In genomic region chr17:41687828-41688640, GRCh38 we compare ENCODE assay signal across 8 cellular contexts. TPM values are rescaled to one million over a fixed set of nuclear protein-coding genes. Genes with fewer than 3 reads are reported as not detected.
DNase-seq lines count a peak whose midpoint lies in the region; ATAC-seq and TF ChIP-seq lines count a peak whose summit lies in the region.

No MANE protein-coding gene starts in this region.

- H3K27ac Mint-ChIP-seq in brain = peak overlapping the region; percentile 99 to 100 (median 100)

- H3K27me3 Mint-ChIP-seq in brain = peaks cover 18% of the 10 kb centered on the region

- peaks cover 0 to 2% (median 0%) of the 10 kb centered on the region in 5 experiments for H3K9me3 Mint-ChIP-seq in brain

- peaks cover 42% of the 10 kb centered on the region for H3K36me3 ChIP-seq in MG63

- peak overlapping the region; percentile 99 for H3K27ac ChIP-seq in layer of hippocampus (ENCODE audit: low read depth, low read length)

- DNase-seq in DMS53 (lab: John Stamatoyannopoulos, UW) = peak; percentile 73
- no peak for DNase-seq in DMS53 treated with DMSO at 0.1 percent for 48 hours (lab: John Stamatoyannopoulos, UW; ENCODE audit: unreplicated experiment)
- DNase-seq in MG63 = peak; percentile 67
- DNase-seq in T follicular helper cell (ENCODE audit: low read depth) = peak; percentile 57
- peak; percentile 27 for DNase-seq in stimulated activated CD8-positive, alpha-beta memory T cell treated with anti-CD3 and anti-CD28 coated beads, Interleukin-12 subunit alpha, Interleukin-12 subunit beta, amount 100 ng/mL, for 4 hours (ENCODE audit: low read depth)

- H3K36me3 Mint-ChIP-seq in brain = peaks cover 36% of the 10 kb centered on the region

- ATAC-seq in HG02798 (IDR thresholded peaks at IDR 0.05; ENCODE audit: poor library complexity, unreplicated experiment) = no peak

- H3K9me3 ChIP-seq in MG63 = no peaks in the 10 kb centered on the region

- H3K4me1 Mint-ChIP-seq in brain = peaks cover 50% of the 10 kb centered on the region

- peak; percentile 18 to 25 for TF ChIP-seq CTCF in brain (conservative IDR thresholded peaks at IDR 0.05)

- H3K27me3 ChIP-seq in MG63 (no peaks in the 10 kb centered on the region), layer of hippocampus (ENCODE audit: control insufficient read depth, insufficient read depth, low read length) (no peaks in the 10 kb centered on the region)

- H3K4me3 ChIP-seq in MG63 = peak overlapping the region; percentile 97

- H3K4me3 Mint-ChIP-seq in brain = peak overlapping the region; percentile 95 to 98 (median 97)

RNA-seq across cellular contexts. Expression of gene EIF1, which starts 0.7 kb away (rescaled TPM):
- total RNA-seq in MG63 (2014; rRNA removed; shearing (Covaris generic); ENCODE audit: low replicate concordance) = 42.2 and 90.7 TPM in 2 replicates
- 1,760 TPM for polyA plus RNA-seq in brain (ENCODE audit: insufficient read depth, low read depth, low replicate concordance)

RNA-seq across cellular contexts. Expression of gene GAST, which starts 24.1 kb away (rescaled TPM):
- not detected in 2 replicates for total RNA-seq in MG63 (2014; rRNA removed; shearing (Covaris generic); ENCODE audit: low replicate concordance)
- polyA plus RNA-seq in brain (ENCODE audit: insufficient read depth, low read depth, low replicate concordance) = not detected

RNA-seq across cellular contexts. Expression of gene HAP1, which starts 46.4 kb away (rescaled TPM):
- not detected in 2 replicates for total RNA-seq in MG63 (2014; rRNA removed; shearing (Covaris generic); ENCODE audit: low replicate concordance)
- 3.9 TPM for polyA plus RNA-seq in brain (ENCODE audit: insufficient read depth, low read depth, low replicate concordance)
